Comparison of ENCODE assay signal across 8 cellular contexts in genomic region chr11:94504689-94505293, GRCh38. TPM values are rescaled to one million over a fixed set of nuclear protein-coding genes. Genes with fewer than 3 reads are reported as not detected.
DNase-seq lines count a peak whose midpoint lies in the region; ATAC-seq and TF ChIP-seq lines count a peak whose summit lies in the region.

No MANE protein-coding gene starts in this region.

- no peak overlapping the region for H3K4me3 ChIP-seq in A673 (ENCODE audit: low read depth, low read length, poor library complexity, severe bottlenecking)
- no peak overlapping the region for H3K4me3 ChIP-seq in Jurkat, Clone E6-1 (ENCODE audit: low read length)
- H3K4me3 ChIP-seq in epithelial cell of proximal tubule (ENCODE audit: low read depth, low read length): no peak overlapping the region
- H3K4me3 ChIP-seq in neuronal stem cell (ENCODE audit: low read length in 2 of 2): no peak overlapping the region

- H3K4ac ChIP-seq in neuronal stem cell (ENCODE audit: low read length): no peak overlapping the region

- H3K9ac ChIP-seq in neuronal stem cell (ENCODE audit: low read depth, low read length, poor library complexity): no peak overlapping the region

- H3K27ac ChIP-seq in A673 (ENCODE audit: low read depth, low read length, poor library complexity, severe bottlenecking) (no peak overlapping the region), RWPE1 (no peak overlapping the region), neuronal stem cell (replicated peaks; ENCODE audit: low read length) (no peak overlapping the region)

- no peak overlapping the region for H2BK15ac ChIP-seq in neuronal stem cell (ENCODE audit: low read length)

- no peak overlapping the region for H2AFZ ChIP-seq in neuronal stem cell (ENCODE audit: low read length)

- intact Hi-C loops in A673 (cut with micrococcal nuclease; ENCODE audit: unreplicated experiment): loop anchor here (1.0 to 10.0 kb wide), 5 partner anchors 177 to 1270 kb away; no protein-coding TSS in a partner anchor

- no peak overlapping the region for H4K91ac ChIP-seq in neuronal stem cell (ENCODE audit: low read depth, low read length, poor library complexity)

- H4K8ac ChIP-seq in neuronal stem cell (ENCODE audit: low read depth, low read length): no peak overlapping the region

- POLR2A ChIA-PET in A673 (lab: Charles Lee; ENCODE audit: low non-redundant PET) (no interaction called here), GM10248 (lab: Yijun Ruan, JAX) (no interaction called here), RWPE1 (lab: Yijun Ruan, JAX; ENCODE audit: low non-redundant PET) (no interaction called here)

- CTCF ChIA-PET in A673 (lab: Charles Lee): interaction anchor here (0.5 to 1.1 kb wide), 3 partner anchors 334 to 609 kb away, joined by 4 to 6 read pairs (median 4); no protein-coding TSS in a partner anchor
- CTCF ChIA-PET in GM10248 (lab: Yijun Ruan, JAX): interaction anchor here (0.6 to 3.6 kb wide), 32 partner anchors 9 to 721 kb away, joined by 3 to 36 read pairs (median 4); partner anchors contain the start of gene MED17
- CTCF ChIA-PET in RWPE1 (lab: Yijun Ruan, JAX): interaction anchor here (0.6 to 1.4 kb wide), 9 partner anchors 9 to 614 kb away, joined by 3 to 11 read pairs (median 3); no protein-coding TSS in a partner anchor

- no TSS peak for BruUV-seq in A673 (replicated peaks; lab: Mats Ljungman, UMichigan)

- H3K36me3 ChIP-seq in A673 (ENCODE audit: insufficient read depth, low read length, poor library complexity, severe bottlenecking): no peaks in the 10 kb centered on the region
- peaks cover 0 to 9% of the 10 kb centered on the region in 2 donors for H3K36me3 ChIP-seq in neuronal stem cell (replicated peaks in 1 of 2; ENCODE audit: control insufficient read depth in 2 of 2, insufficient read depth in 2 of 2, low read length in 2 of 2)

- no peak overlapping the region for H2BK12ac ChIP-seq in neuronal stem cell (ENCODE audit: low read length)

- ATAC-seq in HG03460 (IDR thresholded peaks at IDR 0.05; ENCODE audit: unreplicated experiment): no peak

- no peaks in the 10 kb centered on the region for H3K4me1 ChIP-seq in A673 (ENCODE audit: insufficient read depth, low read length, poor library complexity, severe bottlenecking)
- H3K4me1 ChIP-seq in neuronal stem cell (ENCODE audit: control insufficient read depth in 2 of 2, insufficient read depth in 1 of 2, low read depth in 1 of 2, low read length in 2 of 2): no peaks in the 10 kb centered on the region

- WGBS in neuronal stem cell (ENCODE audit: extremely low coverage in 2 of 2, insufficient read length in 2 of 2, insufficient replicate concordance in 1 of 2), 2 donors: no CpG with 5 or more reads among the region's 3 CpGs

- H3K14ac ChIP-seq in neuronal stem cell (ENCODE audit: low read length): no peak overlapping the region

- TF ChIP-seq CTCF in A673 (conservative IDR thresholded peaks at IDR 0.05; ENCODE audit: low read depth, low read length) (peak; percentile 88), GM10248 (IDR thresholded peaks at IDR 0.05; ENCODE audit: control extremely low read depth, extremely low read depth, low read depth, missing control alignments) (peak; percentile 54), RWPE1 (conservative IDR thresholded peaks at IDR 0.05; ENCODE audit: low read depth) (peak; percentile 76), epithelial cell of proximal tubule (conservative IDR thresholded peaks at IDR 0.05; ENCODE audit: low read depth, low read length) (peak; percentile 61)

- H2BK5ac ChIP-seq in neuronal stem cell (ENCODE audit: low read length): no peak overlapping the region

- peak; percentile 75 for DNase-seq in A673 (ENCODE audit: low spot score)
- DNase-seq in GM10248 (ENCODE audit: extremely low spot score): peak; percentile 52
- DNase-seq in Jurkat, Clone E6-1 (ENCODE audit: low read depth, low spot score): peak; percentile 56
- DNase-seq in RWPE1 (ENCODE audit: low spot score): peak; percentile 49
- no peak for DNase-seq in epithelial cell of proximal tubule (ENCODE audit: low read depth)
- peak; percentile 44 for DNase-seq in neuronal stem cell (ENCODE audit: low spot score)
- no peak for DNase-seq in activated naive CD4-positive, alpha-beta T cell treated with Interleukin-2 at 50 U/mL for 16 hours

- H3K27me3 ChIP-seq in A673 (replicated peaks; ENCODE audit: insufficient read depth, low read depth, low read length, poor library complexity) (no peaks in the 10 kb centered on the region), neuronal stem cell (ENCODE audit: control insufficient read depth in 3 of 3, insufficient read depth in 3 of 3, low read depth in 1 of 3, low read length in 3 of 3) (no peaks in the 10 kb centered on the region)

- H3K4me2 ChIP-seq in neuronal stem cell (ENCODE audit: insufficient read depth, low read length, poor library complexity, severe bottlenecking): no peak overlapping the region

- H3K79me1 ChIP-seq in neuronal stem cell (ENCODE audit: low read depth, low read length): no peaks in the 10 kb centered on the region

- no peak overlapping the region for H3K18ac ChIP-seq in neuronal stem cell (ENCODE audit: low read length)

- H2BK120ac ChIP-seq in neuronal stem cell (ENCODE audit: low read depth, low read length): no peak overlapping the region

- H3K9me3 ChIP-seq in A673 (ENCODE audit: low read depth, low read length, poor library complexity, severe bottlenecking) (no peaks in the 10 kb centered on the region), neuronal stem cell (replicated peaks in 1 of 2; ENCODE audit: control insufficient read depth in 2 of 2, insufficient read depth in 1 of 2, low read depth in 1 of 2, low read length in 2 of 2) (no peaks in the 10 kb centered on the region)

- H2AK5ac ChIP-seq in neuronal stem cell (ENCODE audit: low read depth, low read length): no peak overlapping the region

- no peak overlapping the region for H3K23ac ChIP-seq in neuronal stem cell (ENCODE audit: low read depth, low read length, poor library complexity)

RNA-seq across cellular contexts. Expression of gene C11orf97, which starts 7.5 kb away (rescaled TPM):
- not detected in 2 replicates for total RNA-seq in A673 (2021)
- not detected for polyA plus RNA-seq in Jurkat, Clone E6-1 (2012; ENCODE audit: insufficient read depth, insufficient read length)
- total RNA-seq in epithelial cell of proximal tubule: not detected in 2 replicates
- not detected for polyA plus RNA-seq in neuronal stem cell (2013, experiment 1 of 2)
- polyA plus RNA-seq in neuronal stem cell (2013, experiment 2 of 2): not detected

RNA-seq across cellular contexts. Expression of gene ANKRD49, which starts 11.0 kb away (rescaled TPM):
- total RNA-seq in A673 (2021) (14.6 and 15.5 TPM in 2 replicates), epithelial cell of proximal tubule (7.2 and 16.2 TPM in 2 replicates)
- polyA plus RNA-seq in Jurkat, Clone E6-1 (2012; ENCODE audit: insufficient read depth, insufficient read length): 24.8 TPM
- 25.1 TPM for polyA plus RNA-seq in neuronal stem cell (2013, experiment 1 of 2)
- 25.9 TPM for polyA plus RNA-seq in neuronal stem cell (2013, experiment 2 of 2)

RNA-seq across cellular contexts. Expression of gene MRE11, which starts 11.1 kb away (rescaled TPM):
- total RNA-seq in A673 (2021): 42.6 and 44.7 TPM in 2 replicates
- 34.2 TPM for polyA plus RNA-seq in Jurkat, Clone E6-1 (2012; ENCODE audit: insufficient read depth, insufficient read length)
- 13.7 and 17.3 TPM in 2 replicates for total RNA-seq in epithelial cell of proximal tubule
- polyA plus RNA-seq in neuronal stem cell (2013, experiment 1 of 2): 15.8 TPM
- 16.5 TPM for polyA plus RNA-seq in neuronal stem cell (2013, experiment 2 of 2)

RNA-seq across cellular contexts. Expression of gene FUT4, which starts 38.9 kb away (rescaled TPM):
- total RNA-seq in A673 (2021) (6.8 and 7.7 TPM in 2 replicates), epithelial cell of proximal tubule (7.2 and 10.6 TPM in 2 replicates)
- polyA plus RNA-seq in Jurkat, Clone E6-1 (2012; ENCODE audit: insufficient read depth, insufficient read length): 6.6 TPM
- 1.4 TPM for polyA plus RNA-seq in neuronal stem cell (2013, experiment 1 of 2)
- 1.4 TPM for polyA plus RNA-seq in neuronal stem cell (2013, experiment 2 of 2)

Comparison
In these comparisons a context has a peak if more than half of its experiments do, and no peak if none do; other contexts are left out.
1. DNase-seq: peak in A673 (single experiment), GM10248 (single experiment), Jurkat, Clone E6-1 (single experiment), RWPE1 (single experiment) and neuronal stem cell (single experiment); none in epithelial cell of proximal tubule (single experiment) and activated naive CD4-positive, alpha-beta T cell treated with Interleukin-2 at 50 U/mL for 16 hours (single experiment).
2. Peak in every context shown above with its lines, with median percentiles within 50 percentile points of each other: CTCF ChIP-seq.